Comparison of ENCODE assay signal across 8 cellular contexts in genomic region chr12:2876431-2877046, GRCh38. TPM values are rescaled to one million over a fixed set of nuclear protein-coding genes. Genes with fewer than 3 reads are reported as not detected.
A peak's percentile ranks its signal among the peaks of the same experiment; 100 is the strongest.
DNase-seq lines count a peak whose midpoint lies in the region; ATAC-seq, FAIRE-seq and TF ChIP-seq lines count a peak whose summit lies in the region.

No MANE protein-coding gene starts in this region.

- H3K4me3 Mint-ChIP-seq in naive thymus-derived CD4-positive, alpha-beta T cell = peak overlapping the region; percentile 79 to 100 (median 90)

- dilution Hi-C loops in endothelial cell of umbilical vein (cut with MboI; ENCODE audit: extremely low pct_ligation_motif_present, low sequenced_read_pairs) = no loop called here

- peak overlapping the region; percentile 77 for H3K4me2 ChIP-seq in endothelial cell of umbilical vein (ENCODE audit: insufficient read depth, low read length)

- peak; percentile 77 for FAIRE-seq in endothelial cell of umbilical vein (lab: Jason Lieb, UNC)

- in situ Hi-C loops in Caki2 (cut with HindIII; ENCODE audit: low pct_unique_long_range_greater_than_20kb, low sequenced_read_pairs) = no loop called here

- peak; percentile 66 for DNase-seq in Caki2 (ENCODE audit: low read depth)
- no peak for DNase-seq in SK-N-MC (ENCODE audit: low read depth, low spot score)
- no peak for DNase-seq in endothelial cell of umbilical vein (ENCODE audit: low read depth, low spot score)
- DNase-seq in naive thymus-derived CD4-positive, alpha-beta T cell = peak in 1 of 9 donors; percentile 20
- no peak for DNase-seq in NCI-H446 (lab: John Stamatoyannopoulos, UW)
- DNase-seq in DMS153 (lab: John Stamatoyannopoulos, UW) = no peak

- peak overlapping the region; percentile 100 for H3K4me3 ChIP-seq in SK-N-MC
- peak overlapping the region; percentile 56 to 99 (median 67) for H3K4me3 ChIP-seq in endothelial cell of umbilical vein (replicated peaks in 1 of 3; ENCODE audit: insufficient read depth in 1 of 3, low read depth in 1 of 3, low read length in 3 of 3)
- H3K4me3 ChIP-seq in naive thymus-derived CD4-positive, alpha-beta T cell (ENCODE audit: low read length) = peak overlapping the region; percentile 83

- BruUV-seq in endothelial cell of umbilical vein (replicated peaks; lab: Mats Ljungman, UMichigan) = TSS peak; percentile 44

- peak overlapping the region; percentile 42 to 100 (median 93) for H3K27ac Mint-ChIP-seq in naive thymus-derived CD4-positive, alpha-beta T cell

- peaks cover 44% of the 10 kb centered on the region for H3K36me3 ChIP-seq in SK-N-MC (ENCODE audit: insufficient read depth, low read length)
- peaks cover 0 to 5% of the 10 kb centered on the region in 2 experiments for H3K36me3 ChIP-seq in endothelial cell of umbilical vein (ENCODE audit: control insufficient read depth in 2 of 2, extremely low read depth in 1 of 2, insufficient read depth in 2 of 2, low read length in 2 of 2)
- peaks cover 0 to 7% (median 0%) of the 10 kb centered on the region in 3 experiments for H3K36me3 ChIP-seq in naive thymus-derived CD4-positive, alpha-beta T cell (ENCODE audit: control insufficient read depth in 2 of 3, insufficient read depth in 3 of 3, low read length in 3 of 3)

- H3K9me1 ChIP-seq in endothelial cell of umbilical vein (replicated peaks; ENCODE audit: control insufficient read depth, extremely low read depth, insufficient read depth, low read length) = no peaks in the 10 kb centered on the region

- POLR2A ChIA-PET in endothelial cell of umbilical vein (lab: Charles Lee) = interaction anchor here (0.6 to 0.8 kb wide), 2 partner anchors 14 to 28 kb away, joined by 3 to 5 read pairs; partner anchors contain the start of gene TULP3
- POLR2A ChIA-PET in naive thymus-derived CD4-positive, alpha-beta T cell (lab: Charles Lee) = interaction anchor here (1.4 to 2.7 kb wide), 6 partner anchors 11 to 64 kb away, joined by 3 to 21 read pairs (median 6); partner anchors contain the start of genes ITFG2 and TULP3

- H3K27ac ChIP-seq in SK-N-MC (peak overlapping the region; percentile 88), endothelial cell of umbilical vein (ENCODE audit: insufficient read depth, low read depth, low read length) (peak overlapping the region; percentile 27)
- H3K27ac ChIP-seq in naive thymus-derived CD4-positive, alpha-beta T cell (ENCODE audit: low read depth, low read length) = peak overlapping the region; percentile 94

- H3K27me3 ChIP-seq in endothelial cell of umbilical vein (ENCODE audit: control insufficient read depth in 2 of 2, insufficient read depth in 2 of 2, low read length in 2 of 2) = no peaks in the 10 kb centered on the region
- H3K27me3 ChIP-seq in naive thymus-derived CD4-positive, alpha-beta T cell (ENCODE audit: control insufficient read depth in 2 of 2, insufficient read depth in 2 of 2, low read length in 2 of 2) = no peaks in the 10 kb centered on the region

- no peaks in the 10 kb centered on the region for H3K27me3 Mint-ChIP-seq in naive thymus-derived CD4-positive, alpha-beta T cell

- peaks cover 17% of the 10 kb centered on the region for H3K4me1 ChIP-seq in endothelial cell of umbilical vein (ENCODE audit: control insufficient read depth, extremely low read depth, insufficient read depth, low read length)
- peaks cover 10 to 14% of the 10 kb centered on the region in 2 donors for H3K4me1 ChIP-seq in naive thymus-derived CD4-positive, alpha-beta T cell (ENCODE audit: control insufficient read depth in 2 of 2, insufficient read depth in 2 of 2, low read length in 2 of 2)

- peak overlapping the region; percentile 77 for H2AFZ ChIP-seq in endothelial cell of umbilical vein (ENCODE audit: low read depth, low read length)

- H3K9ac ChIP-seq in SK-N-MC (ENCODE audit: insufficient read length) (peak overlapping the region; percentile 97), endothelial cell of umbilical vein (replicated peaks; ENCODE audit: extremely low read depth, insufficient read depth, low read length) (peak overlapping the region; percentile 75)

- no peak for TF ChIP-seq CTCF in endothelial cell of umbilical vein (IDR thresholded peaks at IDR 0.05; ENCODE audit: extremely low read depth in 1 of 2, insufficient read depth in 1 of 2, low read depth in 1 of 2, low read length in 2 of 2)

- peaks cover 78% of the 10 kb centered on the region for H3K79me2 ChIP-seq in endothelial cell of umbilical vein (ENCODE audit: control insufficient read depth, insufficient read depth, low read length)

- H4K20me1 ChIP-seq in endothelial cell of umbilical vein (replicated peaks; ENCODE audit: control insufficient read depth, extremely low read depth, insufficient read depth, low read length) = no peaks in the 10 kb centered on the region

- peaks cover 0 to 21% (median 0%) of the 10 kb centered on the region in 5 donors for H3K36me3 Mint-ChIP-seq in naive thymus-derived CD4-positive, alpha-beta T cell

- no peaks in the 10 kb centered on the region for H3K9me3 Mint-ChIP-seq in naive thymus-derived CD4-positive, alpha-beta T cell

- intact Hi-C loops in endothelial cell of umbilical vein (cut with micrococcal nuclease) = loop anchor here (1.0 to 2.0 kb wide), 3 partner anchors 14 to 158 kb away; partner anchors contain the start of gene TULP3
- intact Hi-C loops in naive thymus-derived CD4-positive, alpha-beta T cell (cut with micrococcal nuclease) = loop anchor here (1.0 to 5.0 kb wide), 7 partner anchors 8 to 876 kb away; partner anchors contain the start of genes ITFG2 (in 2 of the 2), TULP3 (in 2 of the 2), CRACR2A (in 1 of the 2) and FKBP4 (in 1 of the 2)

- H3K4me1 Mint-ChIP-seq in naive thymus-derived CD4-positive, alpha-beta T cell = peaks cover 21 to 50% (median 41%) of the 10 kb centered on the region in 7 donors

- TF ChIP-seq POLR2A in endothelial cell of umbilical vein (IDR thresholded peaks at IDR 0.05; ENCODE audit: low read depth, low read length) = no peak

- CTCF ChIA-PET in endothelial cell of umbilical vein (lab: Charles Lee) = interaction anchor here (0.9 to 2.9 kb wide), 13 partner anchors 9 to 165 kb away, joined by 3 to 21 read pairs (median 5); partner anchors contain the start of genes TEX52 and TULP3
- CTCF ChIA-PET in naive thymus-derived CD4-positive, alpha-beta T cell (lab: Charles Lee) = interaction anchor here (0.6 to 1.9 kb wide), 2 partner anchors 14 to 76 kb away, joined by 5 to 6 read pairs; partner anchors contain the start of gene TULP3

- ATAC-seq in GM19043 (IDR thresholded peaks at IDR 0.05; ENCODE audit: low read depth, unreplicated experiment) (peak; percentile 42), HG03280 (IDR thresholded peaks at IDR 0.05; ENCODE audit: unreplicated experiment) (peak; percentile 15)
- peak; percentile 51 for ATAC-seq in naive thymus-derived CD4-positive, alpha-beta T cell

- H3K9me3 ChIP-seq in SK-N-MC (ENCODE audit: low read depth, low read length) = no peaks in the 10 kb centered on the region
- no peaks in the 10 kb centered on the region for H3K9me3 ChIP-seq in endothelial cell of umbilical vein (replicated peaks; ENCODE audit: control insufficient read depth, insufficient read depth, low read length)
- H3K9me3 ChIP-seq in naive thymus-derived CD4-positive, alpha-beta T cell (ENCODE audit: control insufficient read depth in 2 of 3, low read length in 3 of 3) = no peaks in the 10 kb centered on the region

RNA-seq across cellular contexts. Expression of gene FOXM1, which starts 0.4 kb away (rescaled TPM):
- 18.1 and 30.1 TPM in 2 replicates for total RNA-seq in Caki2 (2014; rRNA removed; shearing (Covaris generic); ENCODE audit: low replicate concordance)
- 110 and 136 TPM in 2 replicates for total RNA-seq in endothelial cell of umbilical vein
- 34.0 and 43.5 TPM in 2 replicates for polyA plus RNA-seq in endothelial cell of umbilical vein
- 70.0 and 78.4 TPM in 2 replicates for polyA plus RNA-seq in endothelial cell of umbilical vein (2011; cell fraction: cytosol; rRNA removed)
- 54.3 and 66.6 TPM in 2 replicates for polyA plus RNA-seq in endothelial cell of umbilical vein (2011; cell fraction: nucleus; rRNA removed)
- polyA plus RNA-seq in endothelial cell of umbilical vein (2012) = 32.7 and 83.2 TPM in 2 replicates
- polyA minus RNA-seq in endothelial cell of umbilical vein = 42.6 and 49.4 TPM in 2 replicates
- 71.7 TPM for polyA minus RNA-seq in endothelial cell of umbilical vein (2011; cell fraction: cytosol; rRNA and poly(A)+ RNA removed)
- polyA minus RNA-seq in endothelial cell of umbilical vein (2011; cell fraction: nucleus; rRNA and poly(A)+ RNA removed) = 23.9 and 32.7 TPM in 2 replicates
- 10 to 100 TPM in 1 of 5 experiments, 1 to 10 TPM in 1, under 1 TPM in 2, not detected in 1; 0.35 to 77.2 (median 0.82) TPM for total RNA-seq in naive thymus-derived CD4-positive, alpha-beta T cell
- polyA plus RNA-seq in naive thymus-derived CD4-positive, alpha-beta T cell = not detected

RNA-seq across cellular contexts. Expression of gene RHNO1, which starts 0.5 kb away (rescaled TPM):
- 32.1 and 54.9 TPM in 2 replicates for total RNA-seq in Caki2 (2014; rRNA removed; shearing (Covaris generic); ENCODE audit: low replicate concordance)
- 33.8 and 39.9 TPM in 2 replicates for total RNA-seq in endothelial cell of umbilical vein
- polyA plus RNA-seq in endothelial cell of umbilical vein = 35.2 and 37.9 TPM in 2 replicates
- 43.4 and 45.5 TPM in 2 replicates for polyA plus RNA-seq in endothelial cell of umbilical vein (2011; cell fraction: cytosol; rRNA removed)
- 12.5 and 13.5 TPM in 2 replicates for polyA plus RNA-seq in endothelial cell of umbilical vein (2011; cell fraction: nucleus; rRNA removed)
- 33.7 and 43.7 TPM in 2 replicates for polyA plus RNA-seq in endothelial cell of umbilical vein (2012)
- 24.5 and 46.8 TPM in 2 replicates for polyA minus RNA-seq in endothelial cell of umbilical vein
- polyA minus RNA-seq in endothelial cell of umbilical vein (2011; cell fraction: cytosol; rRNA and poly(A)+ RNA removed) = 25.8 TPM
- polyA minus RNA-seq in endothelial cell of umbilical vein (2011; cell fraction: nucleus; rRNA and poly(A)+ RNA removed) = 7.6 and 15.6 TPM in 2 replicates
- 10 to 100 TPM; 13.7 to 44.3 (median 28.7) TPM for total RNA-seq in naive thymus-derived CD4-positive, alpha-beta T cell
- 10 to 100 TPM; 49.4 to 53.6 TPM for polyA plus RNA-seq in naive thymus-derived CD4-positive, alpha-beta T cell

RNA-seq across cellular contexts. Expression of gene TULP3, which starts 14.2 kb away (rescaled TPM):
- 38.2 and 57.9 TPM in 2 replicates for total RNA-seq in Caki2 (2014; rRNA removed; shearing (Covaris generic); ENCODE audit: low replicate concordance)
- 30.8 and 32.9 TPM in 2 replicates for total RNA-seq in endothelial cell of umbilical vein
- 31.0 and 31.3 TPM in 2 replicates for polyA plus RNA-seq in endothelial cell of umbilical vein
- 32.4 and 32.8 TPM in 2 replicates for polyA plus RNA-seq in endothelial cell of umbilical vein (2011; cell fraction: cytosol; rRNA removed)
- 41.2 and 43.9 TPM in 2 replicates for polyA plus RNA-seq in endothelial cell of umbilical vein (2011; cell fraction: nucleus; rRNA removed)
- 32.1 and 32.3 TPM in 2 replicates for polyA plus RNA-seq in endothelial cell of umbilical vein (2012)
- polyA minus RNA-seq in endothelial cell of umbilical vein = 26.8 and 29.8 TPM in 2 replicates
- polyA minus RNA-seq in endothelial cell of umbilical vein (2011; cell fraction: cytosol; rRNA and poly(A)+ RNA removed) = 9.6 TPM
- polyA minus RNA-seq in endothelial cell of umbilical vein (2011; cell fraction: nucleus; rRNA and poly(A)+ RNA removed) = 12.4 and 13.3 TPM in 2 replicates
- 1 to 10 TPM; 4.7 to 9.6 (median 7.4) TPM for total RNA-seq in naive thymus-derived CD4-positive, alpha-beta T cell
- polyA plus RNA-seq in naive thymus-derived CD4-positive, alpha-beta T cell = 1 to 10 TPM; 4.5 to 6.7 TPM

RNA-seq across cellular contexts. Expression of gene TEX52, which starts 19.7 kb away (rescaled TPM):
- total RNA-seq in Caki2 (2014; rRNA removed; shearing (Covaris generic); ENCODE audit: low replicate concordance) = not detected in 2 replicates
- not detected in 2 replicates for total RNA-seq in endothelial cell of umbilical vein
- not detected in 2 replicates for polyA plus RNA-seq in endothelial cell of umbilical vein
- not detected in 2 replicates for polyA plus RNA-seq in endothelial cell of umbilical vein (2011; cell fraction: cytosol; rRNA removed)
- polyA plus RNA-seq in endothelial cell of umbilical vein (2011; cell fraction: nucleus; rRNA removed) = not detected in 2 replicates
- not detected in 2 replicates for polyA plus RNA-seq in endothelial cell of umbilical vein (2012)
- polyA minus RNA-seq in endothelial cell of umbilical vein = not detected in 2 replicates
- not detected for polyA minus RNA-seq in endothelial cell of umbilical vein (2011; cell fraction: cytosol; rRNA and poly(A)+ RNA removed)
- polyA minus RNA-seq in endothelial cell of umbilical vein (2011; cell fraction: nucleus; rRNA and poly(A)+ RNA removed) = not detected in 2 replicates
- not detected for total RNA-seq in naive thymus-derived CD4-positive, alpha-beta T cell
- not detected for polyA plus RNA-seq in naive thymus-derived CD4-positive, alpha-beta T cell

RNA-seq across cellular contexts. Expression of gene NRIP2, which starts 41.7 kb away (rescaled TPM):
- not detected in 2 replicates for total RNA-seq in Caki2 (2014; rRNA removed; shearing (Covaris generic); ENCODE audit: low replicate concordance)
- total RNA-seq in endothelial cell of umbilical vein = not detected in 2 replicates
- not detected in 2 replicates for polyA plus RNA-seq in endothelial cell of umbilical vein
- not detected in 2 replicates for polyA plus RNA-seq in endothelial cell of umbilical vein (2011; cell fraction: cytosol; rRNA removed)
- not detected in 2 replicates for polyA plus RNA-seq in endothelial cell of umbilical vein (2011; cell fraction: nucleus; rRNA removed)
- 0.83 and 0.87 TPM in 2 replicates for polyA plus RNA-seq in endothelial cell of umbilical vein (2012)
- polyA minus RNA-seq in endothelial cell of umbilical vein = not detected in 2 replicates
- not detected for polyA minus RNA-seq in endothelial cell of umbilical vein (2011; cell fraction: cytosol; rRNA and poly(A)+ RNA removed)
- polyA minus RNA-seq in endothelial cell of umbilical vein (2011; cell fraction: nucleus; rRNA and poly(A)+ RNA removed) = not detected in 2 replicates
- total RNA-seq in naive thymus-derived CD4-positive, alpha-beta T cell = not detected
- polyA plus RNA-seq in naive thymus-derived CD4-positive, alpha-beta T cell = 1 to 10 TPM; 1.6 to 2.0 TPM

Comparison
In these comparisons a context has a peak if more than half of its experiments do, and no peak if none do; other contexts are left out.
1. H3K27ac ChIP-seq: peak in every context shown above with its lines; median percentile 94 in naive thymus-derived CD4-positive, alpha-beta T cell; 88 in SK-N-MC; 27 in endothelial cell of umbilical vein.